Comparison of ENCODE assay signal across 25 cellular contexts in the genomic region with DNA sequence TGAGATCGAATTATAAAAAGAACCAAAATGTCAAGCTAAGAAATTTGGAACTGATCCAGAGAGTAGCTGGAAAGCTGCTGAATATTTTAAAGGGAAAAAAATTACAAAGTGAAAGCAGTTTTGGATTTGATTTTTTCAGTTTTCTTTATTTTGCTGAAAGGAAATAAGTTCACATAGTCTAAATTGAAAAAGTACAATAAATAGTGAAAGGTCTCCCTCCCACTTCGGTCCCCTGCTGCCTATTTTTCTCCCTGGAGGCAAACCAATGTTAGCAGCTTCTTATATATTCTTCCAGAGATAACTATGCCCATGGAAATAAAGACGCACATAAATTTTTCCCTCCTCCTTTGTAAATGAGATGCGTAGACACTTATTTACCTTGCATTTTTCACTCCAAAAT. TPM values are rescaled to one million over a fixed set of nuclear protein-coding genes. Genes with fewer than 3 reads are reported as not detected.
DNase-seq lines count a peak whose midpoint lies in the region; FAIRE-seq and TF ChIP-seq lines count a peak whose summit lies in the region.
"Had no signal": no experiment of that assay in that cellular context is flagged by ENCODE, and none has a peak within 500 bp of the region (broad histone marks: within the 10 kb centered on the region; RNA-seq: fewer than 3 reads in every experiment).

No MANE protein-coding gene starts in this region.

- no peaks in the 10 kb centered on the region for H3F3A ChIP-seq in DOHH2 (ENCODE audit: control insufficient read depth, insufficient read depth)

- TF ChIP-seq POLR2A in endothelial cell of umbilical vein (IDR thresholded peaks at IDR 0.05; ENCODE audit: low read depth, low read length) (no peak), erythroblast (IDR thresholded peaks at IDR 0.05; ENCODE audit: low read length) (no peak)

- peaks cover 18% of the 10 kb centered on the region for H3K4me1 ChIP-seq in DOHH2 (ENCODE audit: control insufficient read depth, low read length)
- H3K4me1 ChIP-seq in Karpas-422 (ENCODE audit: low read length), result peaks cover 19% of the 10 kb centered on the region
- no peaks in the 10 kb centered on the region for H3K4me1 ChIP-seq in endothelial cell of umbilical vein (ENCODE audit: control insufficient read depth, extremely low read depth, insufficient read depth, low read length)
- H3K4me1 ChIP-seq in osteoblast (ENCODE audit: insufficient read depth, low read length), result peaks cover 9% of the 10 kb centered on the region

- dilution Hi-C loops in endothelial cell of umbilical vein (cut with MboI; ENCODE audit: extremely low pct_ligation_motif_present, low sequenced_read_pairs), result no loop called here

- no peak overlapping the region for H3K4me3 ChIP-seq in DOHH2 (ENCODE audit: low read length)
- H3K4me3 ChIP-seq in Karpas-422 (ENCODE audit: low read length), result no peak overlapping the region
- H3K4me3 ChIP-seq in endothelial cell of umbilical vein (replicated peaks in 1 of 3; ENCODE audit: insufficient read depth in 1 of 3, low read depth in 1 of 3, low read length in 3 of 3), result no peak overlapping the region
- H3K4me3 ChIP-seq in osteoblast (ENCODE audit: insufficient read depth, low read length), result peak overlapping the region; percentile 41
- H3K4me3 ChIP-seq: BLaER1 treated with 17β-estradiol and CSF1 and Interleukin-3, amounts not matched to agents 10 nM and 100 nM had no signal

- H3K4me2 ChIP-seq in DOHH2 (ENCODE audit: low read length) (peak overlapping the region; percentile 31), Karpas-422 (ENCODE audit: low read depth, low read length, poor library complexity, severe bottlenecking) (peak overlapping the region; percentile 30), endothelial cell of umbilical vein (ENCODE audit: insufficient read depth, low read length) (no peak overlapping the region), osteoblast (ENCODE audit: insufficient read depth, low read length) (peak overlapping the region; percentile 66)
- H3K4me2 ChIP-seq: BLaER1 treated with 17β-estradiol and CSF1 and Interleukin-3, amounts not matched to agents 10 nM and 100 nM had no signal

- DNase-seq in Karpas-422 (no peak), endothelial cell of umbilical vein (ENCODE audit: low read depth, low spot score) (peak; percentile 9), osteoblast (ENCODE audit: insufficient read length, low spot score, missing footprints) (no peak), NCI-H187 treated with DMSO at 0.1 percent for 48 hours (lab: John Stamatoyannopoulos, UW) (no peak), erythroblast (lab: John Stamatoyannopoulos, UW) (no peak)
- DNase-seq in activated T-cell treated with anti-CD3 and anti-CD28 coated beads, Interleukin-2, amount 50 U/mL, for 48 hours, result no peak
- DNase-seq: activated CD4-positive, alpha-beta T cell treated with anti-CD3 and anti-CD28 coated beads for 4 hours; activated CD8-positive, alpha-beta T cell treated with anti-CD3 and anti-CD28 coated beads, Interleukin-2, amount 10 ng/mL, durations not matched to agents 7 days and 5 days; effector memory CD4-positive, alpha-beta T cell; left colon; mammary epithelial cell; NCI-H146; NCI-H2107; NCI-H748 treated with DMSO at 0.1 percent for 48 hours; nephron progenitor cell; posterior cingulate gyrus; SIG-M5; stimulated activated CD4-positive, alpha-beta T cell treated with anti-CD3 and anti-CD28 coated beads, Interleukin-4, amount 100 ng/mL, for 4 hours; T1000; WERI-Rb-1 had no signal

- no TSS peak for BruUV-seq in endothelial cell of umbilical vein (replicated peaks; lab: Mats Ljungman, UMichigan)

- H3K9ac ChIP-seq in Karpas-422 (ENCODE audit: low read length), result no peak overlapping the region
- H3K9ac ChIP-seq in endothelial cell of umbilical vein (replicated peaks; ENCODE audit: extremely low read depth, insufficient read depth, low read length), result no peak overlapping the region
- H3K9ac ChIP-seq: BLaER1 treated with 17β-estradiol and CSF1 and Interleukin-3, amounts not matched to agents 10 nM and 100 nM had no signal

- CTCF ChIA-PET in endothelial cell of umbilical vein (lab: Charles Lee), result interaction anchor here (0.6 to 2.1 kb wide), 5 partner anchors 9 to 347 kb away, joined by 3 to 5 read pairs (median 3); no protein-coding TSS in a partner anchor

- H3K9me2 ChIP-seq in DOHH2 (replicated peaks; ENCODE audit: control insufficient read depth, low read length) (no peaks in the 10 kb centered on the region), Karpas-422 (replicated peaks; ENCODE audit: insufficient read depth, low read length) (no peaks in the 10 kb centered on the region)

- H3K79me2 ChIP-seq in DOHH2 (ENCODE audit: control insufficient read depth, low read length) (no peaks in the 10 kb centered on the region), Karpas-422 (ENCODE audit: low read length) (no peaks in the 10 kb centered on the region), endothelial cell of umbilical vein (ENCODE audit: control insufficient read depth, insufficient read depth, low read length) (no peaks in the 10 kb centered on the region), osteoblast (ENCODE audit: insufficient read depth, low read length) (no peaks in the 10 kb centered on the region)

- POLR2A ChIA-PET in endothelial cell of umbilical vein (lab: Charles Lee), result no interaction called here

- H3K36me3 ChIP-seq in DOHH2 (ENCODE audit: control insufficient read depth, low read length) (no peaks in the 10 kb centered on the region), Karpas-422 (ENCODE audit: insufficient read depth, low read length) (no peaks in the 10 kb centered on the region), endothelial cell of umbilical vein (ENCODE audit: control insufficient read depth in 2 of 2, extremely low read depth in 1 of 2, insufficient read depth in 2 of 2, low read length in 2 of 2) (no peaks in the 10 kb centered on the region), osteoblast (ENCODE audit: insufficient read depth, low read length) (no peaks in the 10 kb centered on the region)
- H3K36me3 ChIP-seq: BLaER1 treated with 17β-estradiol and CSF1 and Interleukin-3, amounts not matched to agents 10 nM and 100 nM; WERI-Rb-1 had no signal

- peak; percentile 8 for FAIRE-seq in endothelial cell of umbilical vein (lab: Jason Lieb, UNC)
- FAIRE-seq: bronchial epithelial cell, colon, frontal cortex had no signal

- no peak overlapping the region for H2AFZ ChIP-seq in Karpas-422 (ENCODE audit: low read length)
- H2AFZ ChIP-seq in endothelial cell of umbilical vein (ENCODE audit: low read depth, low read length), result peak overlapping the region; percentile 7
- peak overlapping the region; percentile 82 for H2AFZ ChIP-seq in osteoblast (ENCODE audit: low read length)

- no peaks in the 10 kb centered on the region for H3K9me1 ChIP-seq in endothelial cell of umbilical vein (replicated peaks; ENCODE audit: control insufficient read depth, extremely low read depth, insufficient read depth, low read length)

- no peaks in the 10 kb centered on the region for H4K20me1 ChIP-seq in DOHH2 (ENCODE audit: control insufficient read depth, insufficient read depth, low read depth, low read length)
- no peaks in the 10 kb centered on the region for H4K20me1 ChIP-seq in Karpas-422 (ENCODE audit: insufficient read depth, low read depth, low read length)
- H4K20me1 ChIP-seq in endothelial cell of umbilical vein (replicated peaks; ENCODE audit: control insufficient read depth, extremely low read depth, insufficient read depth, low read length), result no peaks in the 10 kb centered on the region
- H4K20me1 ChIP-seq in osteoblast (ENCODE audit: insufficient read depth, low read length), result no peaks in the 10 kb centered on the region
- H4K20me1 ChIP-seq: BLaER1 treated with 17β-estradiol and CSF1 and Interleukin-3, amounts not matched to agents 10 nM and 100 nM had no signal

- H3K9me3 ChIP-seq in DOHH2 (ENCODE audit: control insufficient read depth, insufficient read depth, low read length) (no peaks in the 10 kb centered on the region), Karpas-422 (ENCODE audit: low read length) (no peaks in the 10 kb centered on the region), endothelial cell of umbilical vein (replicated peaks; ENCODE audit: control insufficient read depth, insufficient read depth, low read length) (no peaks in the 10 kb centered on the region), osteoblast (ENCODE audit: low read depth, low read length) (no peaks in the 10 kb centered on the region)
- H3K9me3 ChIP-seq: BLaER1 treated with 17β-estradiol and CSF1 and Interleukin-3, amounts not matched to agents 10 nM and 100 nM had no signal

- TF ChIP-seq CTCF in DOHH2 (IDR thresholded peaks at IDR 0.05; ENCODE audit: low read depth, low read length, poor library complexity, severe bottlenecking) (no peak), endothelial cell of umbilical vein (IDR thresholded peaks at IDR 0.05; ENCODE audit: extremely low read depth in 1 of 2, insufficient read depth in 1 of 2, low read depth in 1 of 2, low read length in 2 of 2) (no peak), osteoblast (IDR thresholded peaks at IDR 0.05; ENCODE audit: extremely low read depth, low read depth, low read length) (no peak)

- no peak overlapping the region for H3K27ac ChIP-seq in DOHH2 (ENCODE audit: low read depth, low read length)
- no peak overlapping the region for H3K27ac ChIP-seq in Karpas-422 (ENCODE audit: low read length)
- no peak overlapping the region for H3K27ac ChIP-seq in endothelial cell of umbilical vein (ENCODE audit: insufficient read depth, low read depth, low read length)
- H3K27ac ChIP-seq in osteoblast (ENCODE audit: low read depth, low read length), result no peak overlapping the region
- H3K27ac ChIP-seq: BLaER1 treated with 17β-estradiol and CSF1 and Interleukin-3, amounts not matched to agents 10 nM and 100 nM; WERI-Rb-1 had no signal

- H3K27me3 ChIP-seq in DOHH2 (ENCODE audit: control insufficient read depth, low read length) (peaks cover 4% of the 10 kb centered on the region; the same call in 1 of the 2 replicates), Karpas-422 (ENCODE audit: low read length) (no peaks in the 10 kb centered on the region), endothelial cell of umbilical vein (ENCODE audit: control insufficient read depth in 2 of 2, insufficient read depth in 2 of 2, low read length in 2 of 2) (peaks cover 0 to 2% of the 10 kb centered on the region in 2 experiments), osteoblast (ENCODE audit: insufficient read depth, low read length) (no peaks in the 10 kb centered on the region)
- H3K27me3 ChIP-seq: BLaER1 treated with 17β-estradiol and CSF1 and Interleukin-3, amounts not matched to agents 10 nM and 100 nM had no signal

- intact Hi-C loops in endothelial cell of umbilical vein (cut with micrococcal nuclease), result no loop called here

RNA-seq across cellular contexts. Expression of gene TOMM7, which starts 11.4 kb away (rescaled TPM):
- 169 and 170 TPM in 2 replicates for total RNA-seq in Karpas-422 (2014; rRNA removed; shearing (Covaris generic); ENCODE audit: low replicate concordance)
- total RNA-seq in endothelial cell of umbilical vein (185 and 200 TPM in 2 replicates), osteoblast (144 and 197 TPM in 2 replicates)
- 293 and 528 TPM in 2 replicates for polyA plus RNA-seq in endothelial cell of umbilical vein
- 298 and 304 TPM in 2 replicates for polyA plus RNA-seq in endothelial cell of umbilical vein (2011; cell fraction: cytosol; rRNA removed)
- 79.8 and 107 TPM in 2 replicates for polyA plus RNA-seq in endothelial cell of umbilical vein (2011; cell fraction: nucleus; rRNA removed)
- 590 and 618 TPM in 2 replicates for polyA plus RNA-seq in endothelial cell of umbilical vein (2012)
- 79.6 and 129 TPM in 2 replicates for polyA minus RNA-seq in endothelial cell of umbilical vein
- 45.8 TPM for polyA minus RNA-seq in endothelial cell of umbilical vein (2011; cell fraction: cytosol; rRNA and poly(A)+ RNA removed)
- polyA minus RNA-seq in endothelial cell of umbilical vein (2011; cell fraction: nucleus; rRNA and poly(A)+ RNA removed), result 14.1 and 20.1 TPM in 2 replicates
